ENCODE assay signal across 9 cellular contexts in the genomic region with DNA sequence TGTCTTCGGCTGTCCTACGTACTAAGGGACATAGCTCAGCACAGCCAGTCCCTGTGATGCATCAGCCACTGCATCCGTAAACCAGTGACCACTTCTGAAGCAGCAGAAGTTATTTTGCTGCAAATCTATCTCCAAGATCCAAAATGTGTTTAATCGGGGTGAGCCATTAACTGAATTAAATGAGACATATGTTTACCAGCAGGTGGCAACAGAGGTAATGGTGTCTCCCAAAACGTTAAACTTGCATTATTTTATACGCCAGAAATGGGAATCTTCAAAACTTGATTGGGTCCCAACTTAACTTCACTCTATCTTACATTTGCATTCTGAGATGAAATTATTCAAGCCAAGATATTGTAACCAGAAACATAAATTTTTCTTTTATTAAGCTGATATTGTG.
DNase-seq lines count a peak whose midpoint lies in the region; TF ChIP-seq lines count a peak whose summit lies in the region.
"Had no signal": no experiment of that assay in that cellular context is flagged by ENCODE, and none has a peak within 500 bp of the region (broad histone marks: within the 10 kb centered on the region; RNA-seq: fewer than 3 reads in every experiment).

No MANE protein-coding gene starts in this region.

- H3K4me1 Mint-ChIP-seq in activated CD4-positive, alpha-beta T cell treated with anti-CD3 and anti-CD28 coated beads, Interleukin-2, amount 10 ng/mL, durations not matched to agents 24 days and 14 days = peaks cover 3% of the 10 kb centered on the region

- TF ChIP-seq CTCF in OCI-LY1 (IDR thresholded peaks at IDR 0.05; ENCODE audit: low read length) = peak; percentile 59
- TF ChIP-seq CTCF in thyroid gland (IDR thresholded peaks at IDR 0.05) = peak; percentile 22 to 83 (median 54)

- no peak overlapping the region for H2AFZ ChIP-seq in OCI-LY1 (ENCODE audit: low read length)

- H3K27ac ChIP-seq in OCI-LY1 (ENCODE audit: low read depth, low read length, poor library complexity, severe bottlenecking) (no peak overlapping the region), thyroid gland (no peak overlapping the region)

- no peaks in the 10 kb centered on the region for H3K27me3 ChIP-seq in OCI-LY1 (ENCODE audit: insufficient read depth, low read length)
- no peaks in the 10 kb centered on the region for H3K27me3 ChIP-seq in thyroid gland

- H3K4me1 ChIP-seq in OCI-LY1 (ENCODE audit: insufficient read depth, low read length, severe bottlenecking) (no peaks in the 10 kb centered on the region), thyroid gland (no peaks in the 10 kb centered on the region)

- H3K79me2 ChIP-seq in OCI-LY1 (ENCODE audit: insufficient read depth, low read length) = no peaks in the 10 kb centered on the region

- H3K36me3 ChIP-seq in OCI-LY1 (ENCODE audit: insufficient read depth, low read length) (no peaks in the 10 kb centered on the region), thyroid gland (no peaks in the 10 kb centered on the region)

- no peaks in the 10 kb centered on the region for H3K36me3 Mint-ChIP-seq in activated CD4-positive, alpha-beta T cell treated with anti-CD3 and anti-CD28 coated beads, Interleukin-2, amount 10 ng/mL, durations not matched to agents 24 days and 14 days (ENCODE audit: low read depth)

- no peaks in the 10 kb centered on the region for H3K9me3 Mint-ChIP-seq in activated CD4-positive, alpha-beta T cell treated with anti-CD3 and anti-CD28 coated beads, Interleukin-2, amount 10 ng/mL, durations not matched to agents 24 days and 14 days

- DNase-seq in SIG-M5 treated with dmso at 0.1 percent for 504 hours (lab: John Stamatoyannopoulos, UW; ENCODE audit: unreplicated experiment) = peak; percentile 25
- no peak for DNase-seq in SIG-M5 (lab: John Stamatoyannopoulos, UW)
- DNase-seq in fibroblast of the conjunctiva (ENCODE audit: low read depth) = peak; percentile 28
- no peak for DNase-seq in thyroid gland
- no peak for DNase-seq in activated CD4-positive, alpha-beta T cell treated with anti-CD3 and anti-CD28 coated beads, Interleukin-2, amount 10 ng/mL, durations not matched to agents 24 days and 14 days
- no peak for DNase-seq in epidermal melanocyte (ENCODE audit: insufficient read length, low spot score)
- no peak for DNase-seq in NCI-H1930 (lab: John Stamatoyannopoulos, UW)
- DNase-seq: activated CD8-positive, alpha-beta memory T cell treated with anti-CD3 and anti-CD28 coated beads for 24 hours had no signal

- no peak overlapping the region for H3K4me3 Mint-ChIP-seq in activated CD4-positive, alpha-beta T cell treated with anti-CD3 and anti-CD28 coated beads, Interleukin-2, amount 10 ng/mL, durations not matched to agents 24 days and 14 days

- H3K9me2 ChIP-seq in OCI-LY1 (ENCODE audit: low read depth, low read length) = no peaks in the 10 kb centered on the region

- H3K4me3 ChIP-seq in OCI-LY1 (ENCODE audit: low read depth, low read length, poor library complexity, severe bottlenecking) = no peak overlapping the region
- H3K4me3 ChIP-seq in thyroid gland (replicated peaks in 1 of 3) = no peak overlapping the region

- no peak overlapping the region for H3K27ac Mint-ChIP-seq in activated CD4-positive, alpha-beta T cell treated with anti-CD3 and anti-CD28 coated beads, Interleukin-2, amount 10 ng/mL, durations not matched to agents 24 days and 14 days

- WGBS in thyroid gland, 2 donors = 39 to 41% methylated on average over 6 of the region's 6 CpGs

- no peak overlapping the region for H3K9ac ChIP-seq in OCI-LY1 (ENCODE audit: low read length)

- H3F3A ChIP-seq in OCI-LY1 (ENCODE audit: insufficient read depth, low read length) = no peaks in the 10 kb centered on the region

- peaks cover 2% of the 10 kb centered on the region for H3K27me3 Mint-ChIP-seq in activated CD4-positive, alpha-beta T cell treated with anti-CD3 and anti-CD28 coated beads, Interleukin-2, amount 10 ng/mL, durations not matched to agents 24 days and 14 days

- no peaks in the 10 kb centered on the region for H3K9me3 ChIP-seq in OCI-LY1 (ENCODE audit: low read length)
- H3K9me3 ChIP-seq in thyroid gland = no peaks in the 10 kb centered on the region

- TF ChIP-seq POLR2A in thyroid gland (IDR thresholded peaks at IDR 0.05) = no peak

- intact Hi-C loops in thyroid gland (cut with DNase I) = loop anchor here (10.0 kb wide), 1 partner anchor 81 kb away; no protein-coding TSS in a partner anchor
- intact Hi-C loops in activated CD4-positive, alpha-beta T cell treated with anti-CD3 and anti-CD28 coated beads, Interleukin-2, amount 10 ng/mL, durations not matched to agents 24 days and 14 days (cut with micrococcal nuclease) = loop anchor here (1.0 to 5.0 kb wide), 2 partner anchors 152 to 441 kb away; no protein-coding TSS in a partner anchor

- no peak overlapping the region for H3K4me2 ChIP-seq in OCI-LY1 (ENCODE audit: low read length)

- no peaks in the 10 kb centered on the region for H4K20me1 ChIP-seq in OCI-LY1 (ENCODE audit: insufficient read depth, low read length)

Comparison
In these comparisons a context has a peak if more than half of its experiments do, and no peak if none do; other contexts are left out.
1. DNase-seq: peak in SIG-M5 treated with dmso at 0.1 percent for 504 hours (single experiment) and fibroblast of the conjunctiva (single experiment); none in SIG-M5 (single experiment), thyroid gland (0 of 2), activated CD4-positive, alpha-beta T cell treated with anti-CD3 and anti-CD28 coated beads, Interleukin-2, amount 10 ng/mL, durations not matched to agents 24 days and 14 days (single experiment), epidermal melanocyte (single experiment) and NCI-H1930 (0 of 2).